Comparison of ENCODE assay signal across 18 cellular contexts in genomic region chr6:139820191-139820590, GRCh38.
DNase-seq lines count a peak whose midpoint lies in the region; ATAC-seq, FAIRE-seq and TF ChIP-seq lines count a peak whose summit lies in the region.
"Had no signal": no experiment of that assay in that cellular context is flagged by ENCODE, and none has a peak within 500 bp of the region (broad histone marks: within the 10 kb centered on the region; RNA-seq: fewer than 3 reads in every experiment).

No MANE protein-coding gene starts in this region.

- DNase-seq in MCF 10A (ENCODE audit: unreplicated experiment) (peak; percentile 49), breast epithelium (ENCODE audit: low spot score in 2 of 2) (no peak), astrocyte (ENCODE audit: low read depth) (peak; percentile 83), hepatic stellate cell (ENCODE audit: low spot score) (peak; percentile 45), HuH-7.5 (ENCODE audit: low spot score) (no peak), body of pancreas (no peak), HepG2 (ENCODE audit: low spot score) (no peak)
- DNase-seq: 8988T; activated CD4-positive, alpha-beta T cell treated with anti-CD3 and anti-CD28 coated beads for 4 hours; caudate nucleus; Karpas-422; naive thymus-derived CD4-positive, alpha-beta T cell; NCI-H2081 treated with DMSO at 0.1 percent for 48 hours; sigmoid colon; tibial artery had no signal

- H3K27me3 ChIP-seq in breast epithelium (no peaks in the 10 kb centered on the region), astrocyte (ENCODE audit: insufficient read depth, low read length) (no peaks in the 10 kb centered on the region), body of pancreas (no peaks in the 10 kb centered on the region), HepG2 (ENCODE audit: control insufficient read depth in 1 of 2, insufficient read depth in 2 of 2, low read length in 2 of 2) (no peaks in the 10 kb centered on the region)
- H3K27me3 ChIP-seq: sigmoid colon, tibial artery had no signal

- no peak for TF ChIP-seq CTCF in MCF 10A (IDR thresholded peaks at IDR 0.05; ENCODE audit: unreplicated experiment)
- no peak for TF ChIP-seq CTCF in breast epithelium (IDR thresholded peaks at IDR 0.05)
- TF ChIP-seq CTCF in astrocyte (IDR thresholded peaks at IDR 0.05; ENCODE audit: insufficient read depth, low read depth, low read length), result no peak
- no peak for TF ChIP-seq CTCF in body of pancreas (IDR thresholded peaks at IDR 0.05)
- TF ChIP-seq CTCF in HepG2 (CRISPR knock-in tag; IDR thresholded peaks at IDR 0.05), result no peak

- H3K79me2 ChIP-seq in astrocyte (ENCODE audit: insufficient read depth, low read length) (no peaks in the 10 kb centered on the region), HepG2 (ENCODE audit: insufficient read depth, low read length) (no peaks in the 10 kb centered on the region)

- H3K9ac ChIP-seq in astrocyte (ENCODE audit: low read length), result no peak overlapping the region
- H3K9ac ChIP-seq in HepG2 (ENCODE audit: insufficient read depth, low read depth, low read length), result no peak overlapping the region

- no peaks in the 10 kb centered on the region for H3K9me3 Mint-ChIP-seq in MCF 10A (ENCODE audit: unreplicated experiment)
- peaks cover 3% of the 10 kb centered on the region for H3K9me3 Mint-ChIP-seq in astrocyte (ENCODE audit: unreplicated experiment)
- H3K9me3 Mint-ChIP-seq: activated T-helper 17 cell treated with anti-CD3 and anti-CD28 coated beads, Interleukin-2, amount 50 U/mL, for 72 hours had no signal

- in situ Hi-C loops in HepG2 (cut with HindIII; ENCODE audit: extremely low pct_ligation_motif_present, low pct_unique_long_range_greater_than_20kb), result no loop called here

- ATAC-seq in GM21717 (IDR thresholded peaks at IDR 0.05; ENCODE audit: unreplicated experiment), result no peak
- ATAC-seq in body of pancreas, result no peak
- no peak for ATAC-seq in HepG2
- ATAC-seq: activated T-helper 17 cell treated with anti-CD3 and anti-CD28 coated beads, Interleukin-2, amount 50 U/mL, for 72 hours; naive thymus-derived CD4-positive, alpha-beta T cell had no signal

- intact Hi-C loops in MCF 10A (cut with micrococcal nuclease), result no loop called here
- intact Hi-C loops in breast epithelium (cut with DNase I; ENCODE audit: low total_unique reads), result no loop called here
- intact Hi-C loops in body of pancreas (cut with DNase I), result no loop called here
- intact Hi-C loops in HepG2 (cut with micrococcal nuclease; ENCODE audit: unreplicated experiment), result no loop called here

- peak; percentile 58 for FAIRE-seq in astrocyte (lab: Jason Lieb, UNC)
- FAIRE-seq in HepG2 (lab: Jason Lieb, UNC), result no peak

- H3K4me3 Mint-ChIP-seq in MCF 10A (ENCODE audit: unreplicated experiment), result no peak overlapping the region
- H3K4me3 Mint-ChIP-seq in astrocyte (ENCODE audit: unreplicated experiment), result no peak overlapping the region
- H3K4me3 Mint-ChIP-seq: activated T-helper 17 cell treated with anti-CD3 and anti-CD28 coated beads, Interleukin-2, amount 50 U/mL, for 72 hours; naive thymus-derived CD4-positive, alpha-beta T cell had no signal

- BruUV-seq in MCF 10A (replicated peaks; lab: Mats Ljungman, UMichigan), result no TSS peak
- no TSS peak for BruUV-seq in HepG2 (replicated peaks; lab: Mats Ljungman, UMichigan)

- no peak overlapping the region for H2AFZ ChIP-seq in astrocyte (ENCODE audit: low read depth, low read length)
- H2AFZ ChIP-seq in HepG2 (ENCODE audit: low read length), result no peak overlapping the region

- H3K27ac Mint-ChIP-seq in MCF 10A (ENCODE audit: low read depth, unreplicated experiment) (no peak overlapping the region), astrocyte (ENCODE audit: unreplicated experiment) (no peak overlapping the region)
- H3K27ac Mint-ChIP-seq: activated T-helper 17 cell treated with anti-CD3 and anti-CD28 coated beads, Interleukin-2, amount 50 U/mL, for 72 hours; naive thymus-derived CD4-positive, alpha-beta T cell had no signal

- no peaks in the 10 kb centered on the region for H3K36me3 ChIP-seq in breast epithelium
- no peaks in the 10 kb centered on the region for H3K36me3 ChIP-seq in astrocyte (ENCODE audit: insufficient read depth, low read length)
- no peaks in the 10 kb centered on the region for H3K36me3 ChIP-seq in body of pancreas (replicated peaks in 1 of 2; ENCODE audit: insufficient read depth in 1 of 2, low read depth in 2 of 2)
- no peaks in the 10 kb centered on the region for H3K36me3 ChIP-seq in HepG2 (replicated peaks in 1 of 2; ENCODE audit: control insufficient read depth in 1 of 2, insufficient read depth in 2 of 2, low read length in 2 of 2)
- H3K36me3 ChIP-seq: sigmoid colon, tibial artery had no signal

- H3K4me2 ChIP-seq in astrocyte (ENCODE audit: low read length) (peak overlapping the region; percentile 20), HepG2 (ENCODE audit: low read depth, low read length) (no peak overlapping the region)

- TF ChIP-seq EP300 in HepG2 (IDR thresholded peaks at IDR 0.05; ENCODE audit: low read depth in 2 of 2, low read length in 2 of 2) (no peak), HepG2 (CRISPR knock-in tag; IDR thresholded peaks at IDR 0.05; ENCODE audit: borderline replicate concordance) (no peak)

- POLR2A ChIA-PET in MCF 10A (lab: Yijun Ruan, JAX), result no interaction called here
- POLR2A ChIA-PET in HepG2 (lab: Yijun Ruan, JAX), result no interaction called here

- H3K4me1 ChIP-seq in breast epithelium, result no peaks in the 10 kb centered on the region
- peaks cover 5% of the 10 kb centered on the region for H3K4me1 ChIP-seq in astrocyte (ENCODE audit: insufficient read depth, low read length)
- H3K4me1 ChIP-seq in body of pancreas, result no peaks in the 10 kb centered on the region
- no peaks in the 10 kb centered on the region for H3K4me1 ChIP-seq in HepG2 (ENCODE audit: insufficient read depth, low read length)

- H4K20me1 ChIP-seq in astrocyte (ENCODE audit: insufficient read depth, low read length), result no peaks in the 10 kb centered on the region
- no peaks in the 10 kb centered on the region for H4K20me1 ChIP-seq in HepG2 (ENCODE audit: insufficient read depth, low read length)

- CTCF ChIA-PET in MCF 10A (lab: Yijun Ruan, JAX), result no interaction called here
- CTCF ChIA-PET in HepG2 (lab: Yijun Ruan, JAX; ENCODE audit: low intra/inter-chr PET ratio, low total read pairs), result no interaction called here

- H3K4me3 ChIP-seq in breast epithelium, result no peak overlapping the region
- no peak overlapping the region for H3K4me3 ChIP-seq in astrocyte (ENCODE audit: insufficient read depth, low read depth, low read length)
- H3K4me3 ChIP-seq in body of pancreas, result no peak overlapping the region
- H3K4me3 ChIP-seq in HepG2 (replicated peaks in 1 of 3; ENCODE audit: insufficient read depth in 1 of 3, low read depth in 2 of 3, low read length in 3 of 3), result no peak overlapping the region
- H3K4me3 ChIP-seq: sigmoid colon, tibial artery had no signal

- no peaks in the 10 kb centered on the region for H3K27me3 Mint-ChIP-seq in MCF 10A (ENCODE audit: insufficient read depth, unreplicated experiment)
- no peaks in the 10 kb centered on the region for H3K27me3 Mint-ChIP-seq in astrocyte (ENCODE audit: low read depth, unreplicated experiment)

- H3K27ac ChIP-seq in breast epithelium, result no peak overlapping the region
- H3K27ac ChIP-seq in astrocyte (ENCODE audit: low read depth, low read length), result peak overlapping the region; percentile 53
- H3K27ac ChIP-seq in body of pancreas, result no peak overlapping the region
- H3K27ac ChIP-seq in HepG2 (ENCODE audit: extremely low read length, insufficient read depth, low read length), result no peak overlapping the region
- H3K27ac ChIP-seq: epithelial cell of prostate, sigmoid colon had no signal

- TF ChIP-seq RAD21 in HepG2 (CRISPR knock-in tag; IDR thresholded peaks at IDR 0.05), result no peak

- H3K9me3 ChIP-seq in breast epithelium (no peaks in the 10 kb centered on the region), astrocyte (ENCODE audit: insufficient read depth, low read depth, low read length) (no peaks in the 10 kb centered on the region), body of pancreas (no peaks in the 10 kb centered on the region), HepG2 (ENCODE audit: low read length) (no peaks in the 10 kb centered on the region)
- H3K9me3 ChIP-seq: sigmoid colon, tibial artery had no signal

- no peak for TF ChIP-seq POLR2A in breast epithelium (IDR thresholded peaks at IDR 0.05)
- TF ChIP-seq POLR2A in body of pancreas (IDR thresholded peaks at IDR 0.05), result no peak
- TF ChIP-seq POLR2A in HepG2 (IDR thresholded peaks at IDR 0.05; ENCODE audit: insufficient read depth in 1 of 2, low read depth in 2 of 2, low read length in 2 of 2), result no peak

- no peaks in the 10 kb centered on the region for H3K36me3 Mint-ChIP-seq in MCF 10A (ENCODE audit: insufficient read depth, unreplicated experiment)
- no peaks in the 10 kb centered on the region for H3K36me3 Mint-ChIP-seq in astrocyte (ENCODE audit: low read depth, unreplicated experiment)
- H3K36me3 Mint-ChIP-seq: naive thymus-derived CD4-positive, alpha-beta T cell had no signal

- H3K4me1 Mint-ChIP-seq in MCF 10A (ENCODE audit: insufficient read depth, unreplicated experiment), result peaks cover 5% of the 10 kb centered on the region
- H3K4me1 Mint-ChIP-seq in astrocyte (ENCODE audit: low read depth, unreplicated experiment), result peaks cover 10% of the 10 kb centered on the region
- H3K4me1 Mint-ChIP-seq: activated T-helper 17 cell treated with anti-CD3 and anti-CD28 coated beads, Interleukin-2, amount 50 U/mL, for 72 hours; naive thymus-derived CD4-positive, alpha-beta T cell had no signal

TF ChIP-seq in HepG2, 621 proteins besides CTCF, POLR2A, EP300 and RAD21 (continues in another document):
- TF ChIP-seq ZNF354B (CRISPR knock-in tag; IDR thresholded peaks at IDR 0.05), result no peak
- TF ChIP-seq ZNF263 (CRISPR knock-in tag; IDR thresholded peaks at IDR 0.05), result no peak
- no peak for TF ChIP-seq ZNF737 (CRISPR knock-in tag; IDR thresholded peaks at IDR 0.05; ENCODE audit: borderline replicate concordance)
- TF ChIP-seq ZNF709 (CRISPR knock-in tag; IDR thresholded peaks at IDR 0.05), result no peak
- TF ChIP-seq NAIF1 (CRISPR knock-in tag; IDR thresholded peaks at IDR 0.05; ENCODE audit: borderline replicate concordance), result no peak
- TF ChIP-seq GMEB1 (CRISPR knock-in tag; IDR thresholded peaks at IDR 0.05; ENCODE audit: borderline replicate concordance), result no peak
- TF ChIP-seq ZNF557 (CRISPR knock-in tag; IDR thresholded peaks at IDR 0.05), result no peak
- no peak for TF ChIP-seq ZNF383 (CRISPR knock-in tag; IDR thresholded peaks at IDR 0.05; ENCODE audit: borderline replicate concordance)

Comparison
In these comparisons a context has a peak if more than half of its experiments do, and no peak if none do; other contexts are left out.
1. DNase-seq: peak in MCF 10A (single experiment), astrocyte (single experiment) and hepatic stellate cell (single experiment); none in breast epithelium (0 of 2), HuH-7.5 (single experiment), body of pancreas (0 of 4) and HepG2 (single experiment).